ENCODE assay signal across 8 cellular contexts in genomic region chr5:141560725-141561483, GRCh38. TPM values are rescaled to one million over a fixed set of nuclear protein-coding genes. Genes with fewer than 3 reads are reported as not detected.
DNase-seq lines count a peak whose midpoint lies in the region; ATAC-seq and TF ChIP-seq lines count a peak whose summit lies in the region.

No MANE protein-coding gene starts in this region.

- CTCF ChIA-PET in CD4-positive, alpha-beta T cell (lab: Charles Lee) = no interaction called here

- TF ChIP-seq POLR2A in vagina (IDR thresholded peaks at IDR 0.05) = no peak

- H3K27ac Mint-ChIP-seq in CD4-positive, alpha-beta T cell = peak overlapping the region; percentile 28

- no peaks in the 10 kb centered on the region for H3K9me3 ChIP-seq in CD4-positive, alpha-beta T cell (ENCODE audit: control insufficient read depth, low read length)
- H3K9me3 ChIP-seq in SK-N-MC (ENCODE audit: low read depth, low read length) = no peaks in the 10 kb centered on the region
- H3K9me3 ChIP-seq in mucosa of descending colon = no peaks in the 10 kb centered on the region
- no peaks in the 10 kb centered on the region for H3K9me3 ChIP-seq in vagina

- no peaks in the 10 kb centered on the region for H3K27me3 Mint-ChIP-seq in CD4-positive, alpha-beta T cell

- no peak overlapping the region for H3K4me3 Mint-ChIP-seq in CD4-positive, alpha-beta T cell

- peaks cover 93% of the 10 kb centered on the region for H3K36me3 Mint-ChIP-seq in CD4-positive, alpha-beta T cell (ENCODE audit: low read depth)

- H3K4me3 ChIP-seq in SK-N-MC (peak overlapping the region; percentile 70), mucosa of descending colon (no peak overlapping the region), vagina (peak overlapping the region; percentile 11 to 14)

- POLR2A ChIA-PET in CD4-positive, alpha-beta T cell (lab: Charles Lee) = no interaction called here

- no peak for DNase-seq in CD4-positive, alpha-beta T cell
- DNase-seq in LHCN-M2 (ENCODE audit: low read depth) = peak; percentile 99
- peak; percentile 85 for DNase-seq in SK-N-MC (ENCODE audit: low read depth, low spot score)
- DNase-seq in fibroblast of gingiva (ENCODE audit: low read depth) = peak; percentile 98
- peak; percentile 69 to 88 (median 75) for DNase-seq in mucosa of descending colon
- peak in 1 of 2 donors; percentile 97 for DNase-seq in vagina (ENCODE audit: extremely low spot score in 2 of 2)
- no peak for DNase-seq in NOMO-1 (lab: John Stamatoyannopoulos, UW; ENCODE audit: unreplicated experiment in 2 of 2)

- H3K4me1 ChIP-seq in mucosa of descending colon (ENCODE audit: low read depth) (no peaks in the 10 kb centered on the region), vagina (peaks cover 32% of the 10 kb centered on the region)

- no peaks in the 10 kb centered on the region for H3K27me3 ChIP-seq in CD4-positive, alpha-beta T cell (ENCODE audit: control insufficient read depth, insufficient read depth, low read length)
- no peaks in the 10 kb centered on the region for H3K27me3 ChIP-seq in vagina

- no peak overlapping the region for H3K27ac ChIP-seq in CD4-positive, alpha-beta T cell (ENCODE audit: low read depth, low read length)
- H3K27ac ChIP-seq in SK-N-MC (peak overlapping the region; percentile 95), vagina (peak overlapping the region; percentile 86)

- no peak for TF ChIP-seq CTCF in CD4-positive, alpha-beta T cell (IDR thresholded peaks at IDR 0.05)
- peak; percentile 18 for TF ChIP-seq CTCF in mucosa of descending colon (IDR thresholded peaks at IDR 0.05)
- peak; percentile 80 to 92 (median 88) for TF ChIP-seq CTCF in vagina (IDR thresholded peaks at IDR 0.05)

- peaks cover 49% of the 10 kb centered on the region for H3K4me1 Mint-ChIP-seq in CD4-positive, alpha-beta T cell (ENCODE audit: low read depth)

- peaks cover 32% of the 10 kb centered on the region for H3K36me3 ChIP-seq in SK-N-MC (ENCODE audit: insufficient read depth, low read length)
- H3K36me3 ChIP-seq in mucosa of descending colon (ENCODE audit: low read depth) = peaks cover 6% of the 10 kb centered on the region
- peaks cover 0 to 6% of the 10 kb centered on the region in 2 donors for H3K36me3 ChIP-seq in vagina

- intact Hi-C loops in CD4-positive, alpha-beta T cell (cut with DNase I, micrococcal nuclease) = loop anchor here (5.0 to 10.0 kb wide), 3 partner anchors 149 to 474 kb away; partner anchors contain the start of genes PCDHB14 (in 1 of the 2) and PCDHGA10 (in 1 of the 2)
- intact Hi-C loops in mucosa of descending colon (cut with DNase I, micrococcal nuclease) = loop anchor here in 1 of 2 donors (10.0 kb wide), 1 partner anchor 236 kb away; the partner anchor contains the start of gene TAF7
- intact Hi-C loops in vagina (cut with DNase I) = loop anchor here (5.0 to 10.0 kb wide), 3 partner anchors 34 to 239 kb away; partner anchors contain the start of genes PCDHGA10, PCDHGB7 and TAF7

- H3K9me3 Mint-ChIP-seq in CD4-positive, alpha-beta T cell = no peaks in the 10 kb centered on the region

- no peak for ATAC-seq in CD4-positive, alpha-beta T cell (ENCODE audit: poor library complexity)
- ATAC-seq in mucosa of descending colon (peak; percentile 90), HG03354 (IDR thresholded peaks at IDR 0.05; ENCODE audit: poor library complexity, severe bottlenecking, unreplicated experiment) (no peak)

- H3K9ac ChIP-seq in SK-N-MC (ENCODE audit: insufficient read length) = peak overlapping the region; percentile 88

RNA-seq across cellular contexts. Expression of gene DIAPH1, which starts 57.9 kb away (rescaled TPM):
- total RNA-seq in CD4-positive, alpha-beta T cell = 100 to 1,000 TPM; 159 to 161 TPM
- total RNA-seq in LHCN-M2 (2014; rRNA removed) (28.2 and 38.9 TPM in 2 replicates), mucosa of descending colon (10 to 100 TPM; 53.3 to 87.7 (median 82.7) TPM), vagina (64.1 TPM)
- 52.6 TPM for polyA plus RNA-seq in LHCN-M2 (2012)

Comparison
In these comparisons a context has a peak if more than half of its experiments do, and no peak if none do; other contexts are left out.
1. DNase-seq: peak in LHCN-M2 (single experiment), SK-N-MC (single experiment), fibroblast of gingiva (single experiment) and mucosa of descending colon (3 of 3); none in CD4-positive, alpha-beta T cell (0 of 10) and NOMO-1 (0 of 2).